7 cellular contexts compared by ENCODE assay signal in genomic region chr1:207214453-207214852, GRCh38.
"Had no signal": no experiment of that assay in that cellular context is flagged by ENCODE, and none has a peak within 500 bp of the region (broad histone marks: within the 10 kb centered on the region; RNA-seq: fewer than 3 reads in every experiment).

No MANE protein-coding gene starts in this region.

- ATAC-seq: GM12878 had no signal

- H3K4me3 ChIP-seq: GM12878 had no signal

- DNase-seq: GDM1, GF-D8 had no signal

- FAIRE-seq: GM12878, GM12891, GM12892, GM18507, GM19239 had no signal
